ENCODE assay signal across 16 cellular contexts in the genomic region with DNA sequence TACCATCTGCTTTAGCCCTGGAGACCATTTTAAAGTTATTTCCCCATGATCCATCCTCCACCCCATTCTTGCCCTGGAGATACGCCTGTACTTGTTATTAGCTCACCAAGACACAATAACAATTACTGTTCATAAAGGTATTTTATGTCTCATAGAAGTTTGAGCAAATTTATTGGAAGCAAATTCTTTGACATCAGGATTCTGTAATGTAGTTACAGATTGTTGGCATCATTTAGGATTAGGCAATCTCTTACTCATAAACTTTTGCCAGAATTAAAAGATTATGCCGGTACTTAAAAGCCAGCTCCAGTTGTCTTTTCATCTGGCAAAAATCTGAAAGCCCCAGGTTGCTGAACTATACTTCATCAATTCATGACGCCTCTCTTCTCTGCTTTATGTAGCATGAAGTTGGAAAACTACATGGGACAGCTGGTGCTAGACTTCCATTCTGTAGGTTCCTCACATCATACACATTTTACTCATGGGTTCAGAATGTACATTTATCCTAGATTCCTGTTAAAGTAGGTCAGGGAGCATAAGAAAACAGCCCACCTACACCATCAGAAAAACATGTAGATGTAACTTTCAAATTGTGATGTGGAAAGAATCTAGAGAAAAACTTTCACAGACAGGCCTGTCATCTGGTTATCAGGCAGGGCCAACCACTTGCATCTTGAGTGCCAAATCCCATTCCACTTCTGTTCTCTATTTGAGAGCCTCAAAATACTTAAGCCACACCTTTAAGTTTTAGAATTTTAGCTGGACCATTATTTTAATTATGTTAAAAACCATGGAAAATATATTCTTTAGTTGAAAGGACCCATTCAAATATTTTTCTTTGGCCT. TPM values are rescaled to one million over a fixed set of nuclear protein-coding genes. Genes with fewer than 3 reads are reported as not detected.
"Had no signal": no experiment of that assay in that cellular context is flagged by ENCODE, and none has a peak within 500 bp of the region (broad histone marks: within the 10 kb centered on the region; RNA-seq: fewer than 3 reads in every experiment).

No MANE protein-coding gene starts in this region.

- H3K4me1 Mint-ChIP-seq: activated CD4-positive, alpha-beta T cell treated with anti-CD3 and anti-CD28 coated beads, Interleukin-2, amount 10 ng/mL, durations not matched to agents 7 days and 5 days; nephron progenitor cell had no signal

- ATAC-seq: heart left ventricle; stimulated activated naive CD8-positive, alpha-beta T cell treated with anti-CD3 and anti-CD28 coated beads, Interleukin-15, Interleukin-2, amounts not matched to agents 100 U/mL and 50 U/mL, for 24 hours had no signal

- H3K4me3 Mint-ChIP-seq: activated CD4-positive, alpha-beta T cell treated with anti-CD3 and anti-CD28 coated beads, Interleukin-2, amount 10 ng/mL, durations not matched to agents 7 days and 5 days; nephron progenitor cell had no signal

- DNase-seq: activated CD4-positive, alpha-beta T cell treated with anti-CD3 and anti-CD28 coated beads, Interleukin-2, amount 10 ng/mL, durations not matched to agents 7 days and 5 days; activated CD4-positive, CD25-positive, alpha-beta regulatory T cell; activated CD8-positive, alpha-beta memory T cell treated with anti-CD3 and anti-CD28 coated beads for 24 hours; activated naive CD4-positive, alpha-beta T cell treated with Interleukin-2 at 50 U/mL for 16 hours; central memory CD4-positive, alpha-beta T cell; effector CD8-positive, alpha-beta T cell; foreskin melanocyte; heart left ventricle; left ventricle myocardium inferior; nephron progenitor cell; sigmoid colon; stimulated activated CD4-positive, alpha-beta T cell treated with anti-CD3 and anti-CD28 coated beads, Interleukin-2, amount 100 ng/mL, for 48 hours; stimulated activated naive CD8-positive, alpha-beta T cell treated with anti-CD3 and anti-CD28 coated beads, Interleukin-15, Interleukin-2, amounts not matched to agents 100 U/mL and 50 U/mL, for 24 hours; T-helper 1 cell had no signal

- H3K27ac Mint-ChIP-seq: activated CD4-positive, alpha-beta T cell treated with anti-CD3 and anti-CD28 coated beads, Interleukin-2, amount 10 ng/mL, durations not matched to agents 7 days and 5 days had no signal

RNA-seq across cellular contexts. Expression of gene ATP10B, which starts 14.0 kb away (rescaled TPM):
- total RNA-seq: activated CD4-positive, alpha-beta T cell treated with anti-CD3 and anti-CD28 coated beads, Interleukin-2, amount 10 ng/mL, durations not matched to agents 7 days and 5 days; left ventricle myocardium inferior; osteoblast; pulmonary artery endothelial cell had no signal
